Comparison of ENCODE assay signal across 24 cellular contexts in the genomic region with DNA sequence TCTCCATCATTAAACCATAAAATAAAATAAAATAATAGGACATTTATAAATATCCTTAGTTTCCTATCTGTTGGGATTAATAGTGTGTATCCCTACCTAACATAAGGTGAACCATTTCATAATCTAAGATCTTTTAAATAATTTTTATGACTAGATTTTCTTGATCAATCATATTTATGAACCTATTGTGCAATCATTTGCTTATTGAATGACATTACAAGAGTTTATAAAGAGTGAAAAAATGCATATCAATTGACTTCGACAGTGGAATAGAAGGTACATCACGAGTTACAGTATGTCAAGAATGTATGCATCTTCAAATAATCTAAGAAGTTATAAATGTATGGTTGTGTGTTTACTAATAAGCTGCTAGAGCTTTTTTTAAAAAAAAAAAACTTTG.
DNase-seq lines count a peak whose midpoint lies in the region; ATAC-seq, FAIRE-seq and TF ChIP-seq lines count a peak whose summit lies in the region.
"Had no signal": no experiment of that assay in that cellular context is flagged by ENCODE, and none has a peak within 500 bp of the region (broad histone marks: within the 10 kb centered on the region; RNA-seq: fewer than 3 reads in every experiment).

No MANE protein-coding gene starts in this region.

- H3K9me3 ChIP-seq in HepG2 (ENCODE audit: low read length), result no peaks in the 10 kb centered on the region
- H3K9me3 ChIP-seq in right lobe of liver, result no peaks in the 10 kb centered on the region
- H3K9me3 ChIP-seq: A549, BE2C, BLaER1 had no signal

- WGBS in HepG2 (ENCODE audit: low lambda C conversion rate), result under 1% methylated on average over 2 of the region's 2 CpGs
- WGBS in right lobe of liver (ENCODE audit: insufficient coverage, low coverage, low lambda C conversion rate, missing lambda C conversion rate), result 51% methylated on average over 2 of the region's 2 CpGs

- no peaks in the 10 kb centered on the region for H4K20me1 ChIP-seq in HepG2 (ENCODE audit: insufficient read depth, low read length)
- H4K20me1 ChIP-seq: BLaER1 had no signal

- no peaks in the 10 kb centered on the region for H3K27me3 Mint-ChIP-seq in nephron progenitor cell (ENCODE audit: low read depth, poor library complexity)
- H3K27me3 Mint-ChIP-seq: CD4-positive, alpha-beta memory T cell; CD4-positive, CD25-positive, alpha-beta regulatory T cell; CD8-positive, alpha-beta memory T cell had no signal

- no peak overlapping the region for H3K4me2 ChIP-seq in HepG2 (ENCODE audit: low read depth, low read length)
- H3K4me2 ChIP-seq: A549, BLaER1 had no signal

- H3K27ac ChIP-seq in HepG2 (ENCODE audit: extremely low read length, insufficient read depth, low read length), result no peak overlapping the region
- no peak overlapping the region for H3K27ac ChIP-seq in right lobe of liver
- no peak overlapping the region for H3K27ac ChIP-seq in caudate nucleus (ENCODE audit: low read depth, low read length)
- H3K27ac ChIP-seq: 22Rv1, A549, BLaER1 had no signal

- intact Hi-C loops in HepG2 (cut with micrococcal nuclease; ENCODE audit: unreplicated experiment) (no loop called here), right lobe of liver (cut with DNase I) (no loop called here)

- no peaks in the 10 kb centered on the region for H3K36me3 Mint-ChIP-seq in nephron progenitor cell (ENCODE audit: low read depth)
- H3K36me3 Mint-ChIP-seq: CD14-positive monocyte; CD4-positive, alpha-beta memory T cell; CD4-positive, CD25-positive, alpha-beta regulatory T cell; CD8-positive, alpha-beta memory T cell had no signal

- peak overlapping the region; percentile 47 for H3K27ac Mint-ChIP-seq in nephron progenitor cell
- H3K27ac Mint-ChIP-seq: CD14-positive monocyte; CD4-positive, alpha-beta memory T cell; CD4-positive, CD25-positive, alpha-beta regulatory T cell; CD8-positive, alpha-beta memory T cell had no signal

- H3K4me1 ChIP-seq in HepG2 (ENCODE audit: insufficient read depth, low read length) (no peaks in the 10 kb centered on the region), right lobe of liver (no peaks in the 10 kb centered on the region)
- H3K4me1 ChIP-seq: A549, BE2C, BLaER1 had no signal

- in situ Hi-C loops in HepG2 (cut with HindIII; ENCODE audit: extremely low pct_ligation_motif_present, low pct_unique_long_range_greater_than_20kb), result no loop called here

- DNase-seq in HepG2 (ENCODE audit: low spot score) (no peak), right lobe of liver (no peak), nephron progenitor cell (no peak), caudate nucleus (lab: John Stamatoyannopoulos, UW) (no peak), GM03348 (ENCODE audit: low spot score) (no peak)
- DNase-seq: BE2C; C1 segment of cervical spinal cord; CD4-positive, alpha-beta memory T cell; CD4-positive, CD25-positive, alpha-beta regulatory T cell; CD8-positive, alpha-beta memory T cell; COR-L47; DMS 273 treated with DMSO at 0.1 percent for 48 hours; DMS153; DMS53; DMS79; DND-41; EL; GDM1 had no signal

- H3K36me3 ChIP-seq in HepG2 (replicated peaks in 1 of 2; ENCODE audit: control insufficient read depth in 1 of 2, insufficient read depth in 2 of 2, low read length in 2 of 2) (no peaks in the 10 kb centered on the region), right lobe of liver (no peaks in the 10 kb centered on the region)
- H3K36me3 ChIP-seq: BE2C, BLaER1 had no signal

- ATAC-seq in HepG2 (no peak), right lobe of liver (no peak)
- ATAC-seq: A549 had no signal

- TF ChIP-seq CTCF in HepG2 (CRISPR knock-in tag; IDR thresholded peaks at IDR 0.05) (no peak), right lobe of liver (IDR thresholded peaks at IDR 0.05) (no peak), nephron progenitor cell (IDR thresholded peaks at IDR 0.05) (no peak)

- no peak overlapping the region for H2AFZ ChIP-seq in HepG2 (ENCODE audit: low read length)

- no TSS peak for BruUV-seq in HepG2 (replicated peaks; lab: Mats Ljungman, UMichigan)

- FAIRE-seq in HepG2 (lab: Jason Lieb, UNC), result no peak
- FAIRE-seq: A549, GM12891, GM19239 had no signal

- H3K4me3 ChIP-seq in HepG2 (replicated peaks in 1 of 3; ENCODE audit: insufficient read depth in 1 of 3, low read depth in 2 of 3, low read length in 3 of 3) (no peak overlapping the region), right lobe of liver (no peak overlapping the region)
- H3K4me3 ChIP-seq: A549, BLaER1 had no signal

- H3K4me3 Mint-ChIP-seq in nephron progenitor cell, result no peak overlapping the region
- H3K4me3 Mint-ChIP-seq: CD14-positive monocyte; CD4-positive, alpha-beta memory T cell; CD4-positive, CD25-positive, alpha-beta regulatory T cell; CD8-positive, alpha-beta memory T cell had no signal

- H3K79me2 ChIP-seq in HepG2 (ENCODE audit: insufficient read depth, low read length), result no peaks in the 10 kb centered on the region

- TF ChIP-seq EP300 in HepG2 (IDR thresholded peaks at IDR 0.05; ENCODE audit: low read depth in 2 of 2, low read length in 2 of 2), result no peak
- TF ChIP-seq EP300 in HepG2 (CRISPR knock-in tag; IDR thresholded peaks at IDR 0.05; ENCODE audit: borderline replicate concordance), result no peak

- POLR2A ChIA-PET in HepG2 (lab: Yijun Ruan, JAX), result no interaction called here

- CTCF ChIA-PET in HepG2 (lab: Yijun Ruan, JAX; ENCODE audit: low intra/inter-chr PET ratio, low total read pairs), result no interaction called here

- no peaks in the 10 kb centered on the region for H3K4me1 Mint-ChIP-seq in nephron progenitor cell
- H3K4me1 Mint-ChIP-seq: CD14-positive monocyte; CD4-positive, alpha-beta memory T cell; CD4-positive, CD25-positive, alpha-beta regulatory T cell; CD8-positive, alpha-beta memory T cell had no signal

- H3K27me3 ChIP-seq in HepG2 (ENCODE audit: control insufficient read depth in 1 of 2, insufficient read depth in 2 of 2, low read length in 2 of 2) (no peaks in the 10 kb centered on the region), right lobe of liver (no peaks in the 10 kb centered on the region)
- H3K27me3 ChIP-seq: BE2C, BLaER1 had no signal

- no peak overlapping the region for H3K9ac ChIP-seq in HepG2 (ENCODE audit: insufficient read depth, low read depth, low read length)
- H3K9ac ChIP-seq: BLaER1 had no signal

- no peaks in the 10 kb centered on the region for H3K9me3 Mint-ChIP-seq in nephron progenitor cell

- no peak for TF ChIP-seq RAD21 in HepG2 (CRISPR knock-in tag; IDR thresholded peaks at IDR 0.05)

- no peak for TF ChIP-seq POLR2A in HepG2 (IDR thresholded peaks at IDR 0.05; ENCODE audit: insufficient read depth in 1 of 2, low read depth in 2 of 2, low read length in 2 of 2)
- TF ChIP-seq POLR2A in right lobe of liver (IDR thresholded peaks at IDR 0.05), result no peak

TF ChIP-seq in HepG2, 621 proteins besides CTCF, POLR2A, EP300 and RAD21:
- peak; percentile 60; the same call in 1 of the 2 replicates for TF ChIP-seq CEBPB (IDR thresholded peaks at IDR 0.05; ENCODE audit: borderline replicate concordance, low read depth, low read length)
- no peak for TF ChIP-seq HNF4G (IDR thresholded peaks at IDR 0.05; ENCODE audit: borderline replicate concordance, low read depth, low read length)
- no peak for TF ChIP-seq HNF4G (CRISPR knock-in tag; IDR thresholded peaks at IDR 0.05; ENCODE audit: borderline replicate concordance, low read depth)
TF ChIP-seq in HepG2: peak in this region for 1.
